14 cellular contexts compared by ENCODE assay signal in the genomic region with DNA sequence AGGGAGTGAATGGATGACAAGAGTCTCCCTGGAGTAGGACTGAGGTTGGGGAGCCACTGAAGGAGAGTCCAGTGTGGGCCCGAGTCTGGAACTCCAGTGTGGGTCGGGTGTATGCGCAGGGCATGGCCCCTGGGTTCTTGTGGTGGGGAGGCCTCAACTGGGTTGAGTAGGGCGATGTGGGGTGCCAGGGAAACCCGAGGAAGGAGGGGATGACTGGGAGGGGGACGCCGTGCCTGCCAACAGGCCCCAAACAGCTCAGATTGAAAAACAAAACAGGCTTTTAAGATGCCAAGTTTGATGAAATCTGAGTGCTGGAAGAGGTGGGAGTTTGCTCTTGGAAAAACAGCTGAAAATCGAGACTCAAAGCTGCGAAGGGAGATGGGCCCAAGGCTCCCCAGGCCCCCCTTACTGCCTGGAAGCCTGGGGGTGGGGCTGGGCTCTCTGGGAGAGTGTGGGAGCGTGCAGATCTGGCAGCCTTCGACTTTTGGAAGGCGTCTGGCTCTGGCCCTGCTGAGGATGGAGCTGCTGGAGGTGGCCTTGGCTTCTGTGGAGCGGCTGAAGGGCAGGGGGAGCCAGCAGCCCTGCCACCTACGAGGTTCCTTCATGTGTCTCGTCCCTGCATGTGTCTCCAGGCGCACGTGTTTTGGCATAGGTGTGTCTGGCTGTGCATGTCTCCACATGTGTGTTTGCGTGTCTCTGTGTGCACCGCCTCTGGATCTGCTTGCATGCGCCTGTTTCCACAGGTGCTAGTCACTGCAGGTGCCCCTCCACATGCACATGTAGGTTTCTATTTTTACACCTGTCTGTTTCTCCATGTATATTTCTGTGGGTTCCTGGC. TPM values are rescaled to one million over a fixed set of nuclear protein-coding genes. Genes with fewer than 3 reads are reported as not detected.
A peak's percentile ranks its signal among the peaks of the same experiment; 100 is the strongest.
DNase-seq lines count a peak whose midpoint lies in the region; TF ChIP-seq lines count a peak whose summit lies in the region.
"Had no signal": no experiment of that assay in that cellular context is flagged by ENCODE, and none has a peak within 500 bp of the region (broad histone marks: within the 10 kb centered on the region; RNA-seq: fewer than 3 reads in every experiment).

No MANE protein-coding gene starts in this region.

- no peaks in the 10 kb centered on the region for H3K9me2 ChIP-seq in GM23248 (ENCODE audit: insufficient read depth)

- H2AFZ ChIP-seq in GM23248, result no peak overlapping the region

- no peaks in the 10 kb centered on the region for H3K9me3 Mint-ChIP-seq in brain
- H3K9me3 Mint-ChIP-seq: IgD-negative memory B cell, T-cell had no signal

- in situ Hi-C loops in GM23248 (cut with MboI), result no loop called here

- DNase-seq in NCI-H510A (lab: John Stamatoyannopoulos, UW) (peak; percentile 75), NCI-H510A treated with DMSO at 0.1 percent for 48 hours (lab: John Stamatoyannopoulos, UW) (no peak), midbrain (lab: John Stamatoyannopoulos, UW) (peak; percentile 36), tibial artery (no peak), NCI-H2081 treated with DMSO at 0.1 percent for 48 hours (lab: John Stamatoyannopoulos, UW) (no peak), GM23248 (no peak), erythroblast (lab: John Stamatoyannopoulos, UW) (no peak)
- DNase-seq: activated CD8-positive, alpha-beta memory T cell treated with anti-CD3 and anti-CD28 coated beads, Interleukin-2, amount 50 U/mL, for 48 hours; effector CD8-positive, alpha-beta T cell; stimulated activated CD4-positive, alpha-beta T cell treated with anti-CD3 and anti-CD28 coated beads, Interleukin-15, amount 100 ng/mL, for 24 hours; T-cell had no signal

- H3K36me3 ChIP-seq in tibial artery (no peaks in the 10 kb centered on the region), GM23248 (ENCODE audit: low read depth) (no peaks in the 10 kb centered on the region)
- H3K36me3 ChIP-seq: thyroid gland had no signal

- peaks cover 0 to 37% (median 19%) of the 10 kb centered on the region in 4 donors for H3K4me1 ChIP-seq in tibial artery
- no peaks in the 10 kb centered on the region for H3K4me1 ChIP-seq in GM23248 (ENCODE audit: insufficient read depth)

- peaks cover 60% of the 10 kb centered on the region for H3K4me1 Mint-ChIP-seq in brain

- 66 to 69% methylated on average over 19 to 20 of the region's 20 CpGs for WGBS in GM23248 (ENCODE audit: low coverage in 1 of 2, low lambda C conversion rate in 2 of 2, missing lambda C conversion rate in 2 of 2), 2 experiments

- H3K27me3 ChIP-seq in tibial artery, result no peaks in the 10 kb centered on the region
- no peaks in the 10 kb centered on the region for H3K27me3 ChIP-seq in GM23248 (replicated peaks; ENCODE audit: insufficient read depth)
- H3K27me3 ChIP-seq: thyroid gland had no signal

- TF ChIP-seq POLR2A in erythroblast (IDR thresholded peaks at IDR 0.05; ENCODE audit: low read length), result no peak

- no peaks in the 10 kb centered on the region for H3K79me2 ChIP-seq in GM23248 (ENCODE audit: insufficient read depth)

- H3K27ac ChIP-seq in tibial artery (peak overlapping the region; percentile 11 to 41), GM23248 (no peak overlapping the region)
- H3K27ac ChIP-seq: thyroid gland had no signal

- H3K4me3 ChIP-seq in tibial artery (no peak overlapping the region), GM23248 (no peak overlapping the region)
- H3K4me3 ChIP-seq: thyroid gland had no signal

- H3K4me2 ChIP-seq in GM23248 (ENCODE audit: unreplicated experiment), result no peak overlapping the region

- peaks cover 7% of the 10 kb centered on the region for H3K36me3 Mint-ChIP-seq in brain
- H3K36me3 Mint-ChIP-seq: IgD-negative memory B cell, T-cell had no signal

- no peaks in the 10 kb centered on the region for H3F3A ChIP-seq in GM23248 (ENCODE audit: insufficient read depth)

- intact Hi-C loops in tibial artery (cut with DNase I; ENCODE audit: low total_unique reads), result no loop called here

- peak overlapping the region; percentile 82 to 93 (median 91) for H3K27ac Mint-ChIP-seq in brain
- H3K27ac Mint-ChIP-seq: IgD-negative memory B cell had no signal

- H3K4me3 Mint-ChIP-seq in brain, result peak overlapping the region; percentile 50 to 72 (median 62)

- H3K9me3 ChIP-seq in tibial artery, result no peaks in the 10 kb centered on the region
- H3K9me3 ChIP-seq in GM23248 (ENCODE audit: low read depth), result no peaks in the 10 kb centered on the region
- H3K9me3 ChIP-seq: thyroid gland had no signal

- no peak for TF ChIP-seq CTCF in brain (conservative IDR thresholded peaks at IDR 0.05)
- no peak for TF ChIP-seq CTCF in tibial artery (IDR thresholded peaks at IDR 0.05)

- H3K27me3 Mint-ChIP-seq in brain, result no peaks in the 10 kb centered on the region

- no peaks in the 10 kb centered on the region for H4K20me1 ChIP-seq in GM23248 (ENCODE audit: insufficient read depth)

- H3K9ac ChIP-seq in GM23248, result no peak overlapping the region

RNA-seq across cellular contexts. Expression of gene PTPRF, which starts 33.3 kb away (rescaled TPM):
- polyA plus RNA-seq in brain (ENCODE audit: insufficient read depth, low read depth, low replicate concordance) (147 TPM), GM23248 (2016; fragmentation: Nextera tagmentation; extraction: Ambion mirVana) (14.0 and 14.7 TPM in 2 replicates)
- total RNA-seq in GM23248 (2014; rRNA removed; shearing (Covaris generic)), result 15.0 and 16.3 TPM in 2 replicates
- polyA plus RNA-seq: IgD-negative memory B cell had no signal

Comparison
In these comparisons a context has a peak if more than half of its experiments do, and no peak if none do; other contexts are left out.
1. DNase-seq: peak in NCI-H510A (single experiment) and midbrain (single experiment); none in NCI-H510A treated with DMSO at 0.1 percent for 48 hours (single experiment), tibial artery (0 of 2), NCI-H2081 treated with DMSO at 0.1 percent for 48 hours (single experiment), GM23248 (single experiment) and erythroblast (0 of 2).